In genomic region chr3:24690777-24691176, GRCh38 we compare ENCODE assay signal across 32 cellular contexts.
"Had no signal": no experiment of that assay in that cellular context is flagged by ENCODE, and none has a peak within 500 bp of the region (broad histone marks: within the 10 kb centered on the region; RNA-seq: fewer than 3 reads in every experiment).

No MANE protein-coding gene starts in this region.

- ATAC-seq: activated CD4-positive, alpha-beta T cell treated with anti-CD3 and anti-CD28 coated beads for 36 hours; activated CD4-positive, CD25-positive, alpha-beta regulatory T cell treated with anti-CD3 and anti-CD28 coated beads, Interleukin-2, amount 50 U/mL, for 24 hours; activated CD8-positive, alpha-beta T cell treated with anti-CD3 and anti-CD28 coated beads for 36 hours; activated naive CD4-positive, alpha-beta T cell treated with anti-CD3 and anti-CD28 coated beads, Interleukin-2, amount 50 U/mL, for 72 hours; activated T-cell treated with anti-CD3 and anti-CD28 coated beads, Interleukin-2, amount 50 U/mL, for 4 hours; activated T-cell treated with anti-CD3 and anti-CD28 coated beads, Interleukin-2, amount 50 U/mL, for 72 hours; activated T-helper 17 cell treated with anti-CD3 and anti-CD28 coated beads, Interleukin-2, amount 50 U/mL, for 72 hours; WTC11 had no signal

- DNase-seq: activated CD4-positive, alpha-beta memory T cell treated with anti-CD3 and anti-CD28 coated beads for 36 hours; activated CD4-positive, alpha-beta T cell treated with anti-CD3 and anti-CD28 coated beads for 1 hour; activated CD4-positive, alpha-beta T cell treated with anti-CD3 and anti-CD28 coated beads for 36 hours; activated CD4-positive, alpha-beta T cell treated with anti-CD3 and anti-CD28 coated beads, Interleukin-2, amount 10 ng/mL, durations not matched to agents 24 days and 14 days; activated CD4-positive, alpha-beta T cell treated with anti-CD3 and anti-CD28 coated beads, Interleukin-2, amount 50 U/mL, for 1 hour; activated CD4-positive, alpha-beta T cell treated with anti-CD3 and anti-CD28 coated beads, Interleukin-2, amount 50 U/mL, for 4 hours; activated CD4-positive, CD25-positive, alpha-beta regulatory T cell; activated CD8-positive, alpha-beta memory T cell treated with anti-CD3 and anti-CD28 coated beads, Interleukin-2, amount 50 U/mL, for 4 hours; activated CD8-positive, alpha-beta T cell treated with anti-CD3 and anti-CD28 coated beads for 36 hours; activated effector memory CD4-positive, alpha-beta T cell treated with anti-CD3 and anti-CD28 coated beads, Interleukin-2, amount 50 U/mL, for 16 hours; activated gamma-delta T cell treated with Interleukin-2 at 50 U/mL for 16 hours; activated naive CD4-positive, alpha-beta T cell; activated naive CD4-positive, alpha-beta T cell treated with anti-CD3 and anti-CD28 coated beads for 36 hours; activated naive CD4-positive, alpha-beta T cell treated with anti-CD3 and anti-CD28 coated beads, Interleukin-2, amount 50 U/mL, for 16 hours; activated naive CD8-positive, alpha-beta T cell treated with anti-CD3 and anti-CD28 coated beads for 36 hours; activated T-cell treated with anti-CD3 and anti-CD28 coated beads for 4 hours; activated T-cell treated with anti-CD3 and anti-CD28 coated beads, Interleukin-2, amount 50 U/mL, for 1 hour; activated T-cell treated with anti-CD3 and anti-CD28 coated beads, Interleukin-2, amount 50 U/mL, for 4 hours; activated T-cell treated with anti-CD3 and anti-CD28 coated beads, Interleukin-2, amount 50 U/mL, for 72 hours; adrenal gland; amniotic stem cell; aorta; caudate nucleus; T-helper 1 cell; T-helper 2 cell; T-helper 9 cell; WERI-Rb-1 had no signal

- H3K27me3 ChIP-seq: adrenal gland, cardiac muscle cell had no signal

- H3K4me1 ChIP-seq: adrenal gland had no signal

- H3K4me3 ChIP-seq: adrenal gland, cardiac muscle cell had no signal

- H3K27ac ChIP-seq: adrenal gland, cardiac muscle cell, WERI-Rb-1 had no signal

- H3K9me3 ChIP-seq: adrenal gland had no signal

- H3K36me3 ChIP-seq: adrenal gland, cardiac muscle cell, WERI-Rb-1 had no signal
